In genomic region chr11:71937826-71938225, GRCh38 we compare ENCODE assay signal across 28 cellular contexts. TPM values are rescaled to one million over a fixed set of nuclear protein-coding genes. Genes with fewer than 3 reads are reported as not detected.
A peak's percentile ranks its signal among the peaks of the same experiment; 100 is the strongest.
DNase-seq lines count a peak whose midpoint lies in the region; ATAC-seq, FAIRE-seq and TF ChIP-seq lines count a peak whose summit lies in the region.
"Had no signal": no experiment of that assay in that cellular context is flagged by ENCODE, and none has a peak within 500 bp of the region (broad histone marks: within the 10 kb centered on the region; RNA-seq: fewer than 3 reads in every experiment).

No MANE protein-coding gene starts in this region.

- TF ChIP-seq CTCF in A549 (IDR thresholded peaks at IDR 0.05) (no peak), chondrocyte (IDR thresholded peaks at IDR 0.05) (no peak), sigmoid colon (IDR thresholded peaks at IDR 0.05) (no peak)

- CTCF ChIA-PET in A549 (lab: Yijun Ruan, JAX), result interaction anchor here (0.6 to 3.0 kb wide), 3 partner anchors 8 to 39 kb away, joined by 3 to 8 read pairs (median 3); partner anchors contain the start of gene XNDC1N

- TF ChIP-seq POLR2A in A549 (IDR thresholded peaks at IDR 0.05; ENCODE audit: low read length) (no peak), sigmoid colon (IDR thresholded peaks at IDR 0.05) (no peak)

- peak overlapping the region; percentile 76 to 83 for H3K27ac ChIP-seq in A549
- H3K27ac ChIP-seq in right cardiac atrium (ENCODE audit: low read length), result no peak overlapping the region
- H3K27ac ChIP-seq in sigmoid colon, result peak overlapping the region; percentile 25 to 61 (median 38)
- H3K27ac ChIP-seq: skin epidermis, suprapubic skin had no signal

- H3K36me3 ChIP-seq in sigmoid colon (no peaks in the 10 kb centered on the region), MG63 (no peaks in the 10 kb centered on the region; the same call in 1 of the 2 replicates)
- H3K36me3 ChIP-seq: suprapubic skin had no signal

- H3K27me3 Mint-ChIP-seq in chondrocyte (ENCODE audit: low read depth), result no peaks in the 10 kb centered on the region
- H3K27me3 Mint-ChIP-seq: activated naive CD8-positive, alpha-beta T cell treated with anti-CD3 and anti-CD28 coated beads, Interleukin-2, amount 50 U/mL, for 24 hours; naive thymus-derived CD4-positive, alpha-beta T cell; stimulated activated memory B cell treated with anti-CD40 and anti-IgM and Interleukin-4, amounts not matched to agents 10 μg/mL and 1 μg/mL and 100 μg/mL, for 72 hours had no signal

- ATAC-seq in A549, result no peak
- peak; percentile 15 to 59 for ATAC-seq in right cardiac atrium
- ATAC-seq: activated naive CD8-positive, alpha-beta T cell treated with anti-CD3 and anti-CD28 coated beads, Interleukin-2, amount 50 U/mL, for 24 hours; activated T-cell treated with anti-CD3 and anti-CD28 coated beads, Interleukin-2, amount 50 U/mL, for 4 hours; GM12878; naive thymus-derived CD4-positive, alpha-beta T cell; PC-3; stimulated activated memory B cell treated with anti-CD40 and anti-IgM and Interleukin-4, amounts not matched to agents 10 μg/mL and 1 μg/mL and 100 μg/mL, for 72 hours had no signal

- H3K4me1 ChIP-seq in A549 (peaks cover 93% of the 10 kb centered on the region), right cardiac atrium (ENCODE audit: control insufficient read depth, insufficient read depth, low read length) (no peaks in the 10 kb centered on the region), sigmoid colon (peaks cover 0 to 47% (median 23%) of the 10 kb centered on the region in 4 donors)

- H3K4me1 Mint-ChIP-seq in chondrocyte (ENCODE audit: low read depth), result peaks cover 48% of the 10 kb centered on the region

- H3K27me3 ChIP-seq in right cardiac atrium (ENCODE audit: control insufficient read depth, insufficient read depth) (no peaks in the 10 kb centered on the region), sigmoid colon (no peaks in the 10 kb centered on the region), MG63 (no peaks in the 10 kb centered on the region)
- H3K27me3 ChIP-seq: suprapubic skin had no signal

- TF ChIP-seq EP300 in A549 (IDR thresholded peaks at IDR 0.05) (no peak), sigmoid colon (IDR thresholded peaks at IDR 0.05) (no peak)

- POLR2A ChIA-PET in A549 (lab: Yijun Ruan, JAX), result interaction anchor here (0.7 to 1.4 kb wide), 2 partner anchors 9 to 1997 kb away, joined by 5 to 8 read pairs; partner anchors contain the start of genes RNF121 and XNDC1N

- no peak for TF ChIP-seq RAD21 in A549 (conservative IDR thresholded peaks at IDR 0.05 in 1 of 2, IDR thresholded peaks at IDR 0.05 in 1 of 2)

- H3K4me3 ChIP-seq in A549 (no peak overlapping the region), right cardiac atrium (ENCODE audit: low read length) (no peak overlapping the region), sigmoid colon (no peak overlapping the region), MG63 (no peak overlapping the region)
- H3K4me3 ChIP-seq: GM12878, skin epidermis, suprapubic skin had no signal

- 96% methylated on average over 1 of the region's 1 CpG for WGBS in A549 (ENCODE audit: missing lambda C conversion rate)
- 86% methylated on average over 1 of the region's 1 CpG for WGBS in right cardiac atrium
- WGBS in sigmoid colon, 2 donors, result 96 to 98% methylated on average over 1 of the region's 1 CpG

- H3K9me3 ChIP-seq in A549 (no peaks in the 10 kb centered on the region), right cardiac atrium (ENCODE audit: control insufficient read depth, low read length) (no peaks in the 10 kb centered on the region), sigmoid colon (no peaks in the 10 kb centered on the region), MG63 (no peaks in the 10 kb centered on the region)
- H3K9me3 ChIP-seq: suprapubic skin had no signal

- no peaks in the 10 kb centered on the region for H3K9me3 Mint-ChIP-seq in chondrocyte (ENCODE audit: low read depth)
- H3K9me3 Mint-ChIP-seq: activated naive CD8-positive, alpha-beta T cell treated with anti-CD3 and anti-CD28 coated beads, Interleukin-2, amount 50 U/mL, for 24 hours; activated T-cell treated with anti-CD3 and anti-CD28 coated beads, Interleukin-2, amount 50 U/mL, for 4 hours; naive thymus-derived CD4-positive, alpha-beta T cell; stimulated activated memory B cell treated with anti-CD40 and anti-IgM and Interleukin-4, amounts not matched to agents 10 μg/mL and 1 μg/mL and 100 μg/mL, for 72 hours had no signal

- peak overlapping the region; percentile 94 for H3K4me2 ChIP-seq in A549

- peak overlapping the region; percentile 55 for H3K27ac Mint-ChIP-seq in chondrocyte (ENCODE audit: unreplicated experiment)
- H3K27ac Mint-ChIP-seq: activated naive CD8-positive, alpha-beta T cell treated with anti-CD3 and anti-CD28 coated beads, Interleukin-2, amount 50 U/mL, for 24 hours; naive thymus-derived CD4-positive, alpha-beta T cell; stimulated activated memory B cell treated with anti-CD40 and anti-IgM and Interleukin-4, amounts not matched to agents 10 μg/mL and 1 μg/mL and 100 μg/mL, for 72 hours had no signal

- H3K36me3 Mint-ChIP-seq in chondrocyte (ENCODE audit: low read depth), result peaks cover 6% of the 10 kb centered on the region

- no peak overlapping the region for H3K4me3 Mint-ChIP-seq in chondrocyte (ENCODE audit: unreplicated experiment)
- H3K4me3 Mint-ChIP-seq: activated naive CD8-positive, alpha-beta T cell treated with anti-CD3 and anti-CD28 coated beads, Interleukin-2, amount 50 U/mL, for 24 hours; activated T-cell treated with anti-CD3 and anti-CD28 coated beads, Interleukin-2, amount 50 U/mL, for 4 hours; naive thymus-derived CD4-positive, alpha-beta T cell; stimulated activated memory B cell treated with anti-CD40 and anti-IgM and Interleukin-4, amounts not matched to agents 10 μg/mL and 1 μg/mL and 100 μg/mL, for 72 hours had no signal

- FAIRE-seq in A549 (lab: Jason Lieb, UNC), result no peak
- FAIRE-seq: GM12878 had no signal

- intact Hi-C loops in right cardiac atrium (cut with DNase I) (no loop called here), sigmoid colon (cut with DNase I) (no loop called here)

- DNase-seq in A549 (ENCODE audit: low read depth in 1 of 2, low spot score in 1 of 2) (no peak), chondrocyte (ENCODE audit: low spot score) (no peak), right cardiac atrium (peak in 2 of 3 donors; percentile 21 to 62), sigmoid colon (no peak), NCI-H1048 (lab: John Stamatoyannopoulos, UW) (no peak), MG63 (no peak), H4 (ENCODE audit: low spot score) (no peak)
- DNase-seq: ACHN; activated naive CD4-positive, alpha-beta T cell; activated naive CD8-positive, alpha-beta T cell treated with anti-CD3 and anti-CD28 coated beads, Interleukin-2, amount 50 U/mL, for 24 hours; activated T-cell treated with anti-CD3 and anti-CD28 coated beads, Interleukin-2, amount 50 U/mL, for 4 hours; cerebellar nuclear complex; HCEC 1CT; midbrain; naive thymus-derived CD4-positive, alpha-beta T cell; NCI-H1417; NCI-H2029 treated with DMSO at 0.1 percent for 48 hours; NCI-H524 treated with DMSO at 0.1 percent for 48 hours; NK-92 treated with Interleukin-12 subunit alpha and Interleukin-12 subunit beta, amount 100 ng/mL, for 24 hours; PC-3; T-helper 2 cell had no signal

TF ChIP-seq in A549, 52 proteins besides CTCF, POLR2A, EP300 and RAD21 (continues in another document):
- TF ChIP-seq FOSL2 (IDR thresholded peaks at IDR 0.05) (no peak), FOSL2 (CRISPR knock-in tag; IDR thresholded peaks at IDR 0.05) (no peak), CHD2 (IDR thresholded peaks at IDR 0.05; ENCODE audit: low read length, partially characterized antibody) (no peak)

RNA-seq across cellular contexts. Expression of gene RNF121, which starts 9.0 kb away (rescaled TPM):
- polyA plus RNA-seq in A549 (2011; rRNA removed) (102 and 105 TPM in 2 replicates), A549 (2017; fragmentation: RNase III; extraction: RNeasy Plus Mini Kit Qiagen cat#74134 plus additional on column Dnase treatment) (79.0 to 87.2 TPM (median 80.3 TPM) in 3 replicates), right cardiac atrium (12.2 TPM), sigmoid colon (10 to 100 TPM in 2 of 3 donors, 1 to 10 TPM in 1; 7.2 to 27.2 (median 11.3) TPM)
- polyA plus RNA-seq in A549 (2012; cell fraction: cytosol; rRNA removed), result 81.5 and 94.2 TPM in 2 replicates
- polyA plus RNA-seq in A549 (2012; cell fraction: nucleus; rRNA removed), result 108 and 144 TPM in 2 replicates
- polyA minus RNA-seq in A549 (2011; rRNA and poly(A)+ RNA removed), result 132 and 152 TPM in 2 replicates
- total RNA-seq in chondrocyte (63.2 to 97.1 TPM (median 64.2 TPM) in 3 replicates), right cardiac atrium (10 to 100 TPM; 21.8 to 26.8 (median 23.0) TPM), sigmoid colon (10 to 100 TPM; 25.2 to 34.6 (median 25.3) TPM)
- 24.2 and 36.2 TPM in 2 replicates for total RNA-seq in MG63 (2014; rRNA removed; shearing (Covaris generic); ENCODE audit: low replicate concordance)
- 19.1 and 25.8 TPM in 2 replicates for total RNA-seq in H4 (2014; rRNA removed; shearing (Covaris generic))

RNA-seq across cellular contexts. Expression of gene XNDC1N, which starts 9.4 kb away (rescaled TPM):
- 6.9 and 7.6 TPM in 2 replicates for polyA plus RNA-seq in A549 (2011; rRNA removed)
- 3.5 and 5.2 TPM in 2 replicates for polyA plus RNA-seq in A549 (2012; cell fraction: cytosol; rRNA removed)
- 4.0 and 9.9 TPM in 2 replicates for polyA plus RNA-seq in A549 (2012; cell fraction: nucleus; rRNA removed)
- 4.3 to 5.0 TPM (median 4.9 TPM) in 3 replicates for polyA plus RNA-seq in A549 (2017; fragmentation: RNase III; extraction: RNeasy Plus Mini Kit Qiagen cat#74134 plus additional on column Dnase treatment)
- 27.9 and 28.7 TPM in 2 replicates for polyA minus RNA-seq in A549 (2011; rRNA and poly(A)+ RNA removed)
- total RNA-seq in chondrocyte, result 5.1 to 10.7 TPM (median 6.1 TPM) in 3 replicates
- total RNA-seq in right cardiac atrium, result 1 to 10 TPM; 4.6 to 6.0 (median 5.0) TPM
- 3.1 TPM for polyA plus RNA-seq in right cardiac atrium
- 1 to 10 TPM; 6.3 to 10.0 (median 8.2) TPM for total RNA-seq in sigmoid colon
- 1 to 10 TPM; 1.8 to 5.6 (median 1.8) TPM for polyA plus RNA-seq in sigmoid colon
- 4.8 and 7.7 TPM in 2 replicates for total RNA-seq in MG63 (2014; rRNA removed; shearing (Covaris generic); ENCODE audit: low replicate concordance)
- 1.4 and 2.6 TPM in 2 replicates for total RNA-seq in H4 (2014; rRNA removed; shearing (Covaris generic))

RNA-seq across cellular contexts. Expression of gene DEFB131B, which starts 59.6 kb away (rescaled TPM):
- not detected in 2 replicates for polyA plus RNA-seq in A549 (2011; rRNA removed)
- polyA plus RNA-seq in A549 (2012; cell fraction: cytosol; rRNA removed), result not detected in 2 replicates
- polyA plus RNA-seq in A549 (2012; cell fraction: nucleus; rRNA removed), result not detected in 2 replicates
- polyA plus RNA-seq in A549 (2017; fragmentation: RNase III; extraction: RNeasy Plus Mini Kit Qiagen cat#74134 plus additional on column Dnase treatment), result not detected in 3 replicates
- not detected in 2 replicates for polyA minus RNA-seq in A549 (2011; rRNA and poly(A)+ RNA removed)
- total RNA-seq in chondrocyte, result not detected in 3 replicates
- total RNA-seq in right cardiac atrium, result not detected
- not detected for polyA plus RNA-seq in right cardiac atrium
- total RNA-seq in sigmoid colon, result not detected
- polyA plus RNA-seq in sigmoid colon, result not detected
- not detected in 2 replicates for total RNA-seq in MG63 (2014; rRNA removed; shearing (Covaris generic); ENCODE audit: low replicate concordance)
- total RNA-seq in H4 (2014; rRNA removed; shearing (Covaris generic)), result not detected in 2 replicates
- total RNA-seq: activated T-cell treated with anti-CD3 and anti-CD28 coated beads, Interleukin-2, amount 50 U/mL, for 4 hours; GM12878; naive thymus-derived CD4-positive, alpha-beta T cell; PC-3; pulmonary artery endothelial cell; suprapubic skin; urinary bladder had no signal
- polyA plus RNA-seq: BJ; GM12878; naive thymus-derived CD4-positive, alpha-beta T cell; urinary bladder had no signal

Comparison
In these comparisons a context has a peak if more than half of its experiments do, and no peak if none do; other contexts are left out.
1. ATAC-seq: peak in right cardiac atrium (2 of 2); none in A549 (0 of 2).
2. DNase-seq: peak in right cardiac atrium (2 of 3); none in A549 (0 of 2), chondrocyte (single experiment), sigmoid colon (single experiment), NCI-H1048 (single experiment), MG63 (single experiment) and H4 (single experiment).